Comparison of ENCODE assay signal across 8 cellular contexts in genomic region chr12:109053382-109054123, GRCh38. TPM values are rescaled to one million over a fixed set of nuclear protein-coding genes. Genes with fewer than 3 reads are reported as not detected.
DNase-seq lines count a peak whose midpoint lies in the region; ATAC-seq, FAIRE-seq and TF ChIP-seq lines count a peak whose summit lies in the region.

No MANE protein-coding gene starts in this region.

- H3K9me3 Mint-ChIP-seq in CD4-positive, CD25-positive, alpha-beta regulatory T cell: no peaks in the 10 kb centered on the region
- H3K9me3 Mint-ChIP-seq in astrocyte (ENCODE audit: unreplicated experiment): no peaks in the 10 kb centered on the region

- peak overlapping the region; percentile 97 for H3K4me3 ChIP-seq in CD4-positive, CD25-positive, alpha-beta regulatory T cell (ENCODE audit: low read depth, low read length)
- H3K4me3 ChIP-seq in astrocyte (ENCODE audit: insufficient read depth, low read depth, low read length) (peak overlapping the region; percentile 92), left lung (peak overlapping the region; percentile 92 to 99)

- H2AFZ ChIP-seq in astrocyte (ENCODE audit: low read depth, low read length): peak overlapping the region; percentile 91

- no peaks in the 10 kb centered on the region for H3K9me3 ChIP-seq in CD4-positive, CD25-positive, alpha-beta regulatory T cell (ENCODE audit: control insufficient read depth in 2 of 2, low read length in 2 of 2)
- H3K9me3 ChIP-seq in astrocyte (ENCODE audit: insufficient read depth, low read depth, low read length) (no peaks in the 10 kb centered on the region), left lung (no peaks in the 10 kb centered on the region)

- peak overlapping the region; percentile 86 for H3K27ac ChIP-seq in CD4-positive, CD25-positive, alpha-beta regulatory T cell (ENCODE audit: insufficient read depth, low read length, poor library complexity, severe bottlenecking)
- H3K27ac ChIP-seq in astrocyte (ENCODE audit: low read depth, low read length): no peak overlapping the region
- peak overlapping the region; percentile 87 to 90 for H3K27ac ChIP-seq in left lung

- peak overlapping the region; percentile 89 for H3K9ac ChIP-seq in astrocyte (ENCODE audit: low read length)

- H3K4me2 ChIP-seq in astrocyte (ENCODE audit: low read length): peak overlapping the region; percentile 88

- peaks cover 18% of the 10 kb centered on the region for H3K79me2 ChIP-seq in astrocyte (ENCODE audit: insufficient read depth, low read length)

- no peaks in the 10 kb centered on the region for H3K27me3 Mint-ChIP-seq in CD4-positive, CD25-positive, alpha-beta regulatory T cell
- no peaks in the 10 kb centered on the region for H3K27me3 Mint-ChIP-seq in astrocyte (ENCODE audit: low read depth, unreplicated experiment)

- no peak for TF ChIP-seq CTCF in astrocyte (IDR thresholded peaks at IDR 0.05; ENCODE audit: insufficient read depth, low read depth, low read length)
- no peak for TF ChIP-seq CTCF in left lung (IDR thresholded peaks at IDR 0.05)

- H3K4me1 Mint-ChIP-seq in CD4-positive, CD25-positive, alpha-beta regulatory T cell: peaks cover 11 to 25% (median 13%) of the 10 kb centered on the region in 4 donors
- H3K4me1 Mint-ChIP-seq in astrocyte (ENCODE audit: low read depth, unreplicated experiment): no peaks in the 10 kb centered on the region

- H3K4me3 Mint-ChIP-seq in CD4-positive, CD25-positive, alpha-beta regulatory T cell: peak overlapping the region; percentile 94 to 97 (median 96)
- H3K4me3 Mint-ChIP-seq in astrocyte (ENCODE audit: unreplicated experiment): peak overlapping the region; percentile 96

- peak overlapping the region; percentile 83 to 99 (median 96) for H3K27ac Mint-ChIP-seq in CD4-positive, CD25-positive, alpha-beta regulatory T cell
- peak overlapping the region; percentile 93 for H3K27ac Mint-ChIP-seq in astrocyte (ENCODE audit: unreplicated experiment)

- no peak for FAIRE-seq in astrocyte (lab: Jason Lieb, UNC)

- DNase-seq in CD4-positive, CD25-positive, alpha-beta regulatory T cell: peak in 2 of 3 donors; percentile 57 to 75
- DNase-seq in NAMALWA (ENCODE audit: low spot score): peak; percentile 64
- no peak for DNase-seq in astrocyte (ENCODE audit: low read depth)
- DNase-seq in left lung: no peak
- DNase-seq in stimulated activated CD8-positive, alpha-beta memory T cell treated with anti-CD3 and anti-CD28 coated beads, Interleukin-12 subunit alpha, Interleukin-12 subunit beta, amount 100 ng/mL, for 4 hours (ENCODE audit: low read depth): peak; percentile 8

- H3K27me3 ChIP-seq in CD4-positive, CD25-positive, alpha-beta regulatory T cell (ENCODE audit: control insufficient read depth, insufficient read depth, low read length): no peaks in the 10 kb centered on the region
- no peaks in the 10 kb centered on the region for H3K27me3 ChIP-seq in astrocyte (ENCODE audit: insufficient read depth, low read length)
- no peaks in the 10 kb centered on the region for H3K27me3 ChIP-seq in left lung

- no peaks in the 10 kb centered on the region for H4K20me1 ChIP-seq in astrocyte (ENCODE audit: insufficient read depth, low read length)

- peaks cover 4% of the 10 kb centered on the region for H3K36me3 ChIP-seq in CD4-positive, CD25-positive, alpha-beta regulatory T cell (ENCODE audit: control insufficient read depth, insufficient read depth, low read length)
- H3K36me3 ChIP-seq in astrocyte (ENCODE audit: insufficient read depth, low read length) (peaks cover 2% of the 10 kb centered on the region), left lung (peaks cover 0 to 13% of the 10 kb centered on the region in 2 donors)

- intact Hi-C loops in left lung (cut with DNase I): no loop called here

- H3K36me3 Mint-ChIP-seq in CD4-positive, CD25-positive, alpha-beta regulatory T cell: peaks cover 18% of the 10 kb centered on the region
- no peaks in the 10 kb centered on the region for H3K36me3 Mint-ChIP-seq in astrocyte (ENCODE audit: low read depth, unreplicated experiment)

- peaks cover 20% of the 10 kb centered on the region for H3K4me1 ChIP-seq in CD4-positive, CD25-positive, alpha-beta regulatory T cell (ENCODE audit: control insufficient read depth, insufficient read depth, low read length, poor library complexity, severe bottlenecking)
- H3K4me1 ChIP-seq in astrocyte (ENCODE audit: insufficient read depth, low read length) (peaks cover 4% of the 10 kb centered on the region), left lung (peaks cover 7 to 20% of the 10 kb centered on the region in 2 donors)

- peak; percentile 64 to 70 for ATAC-seq in CD4-positive, CD25-positive, alpha-beta regulatory T cell (ENCODE audit: low read depth in 2 of 2)
- ATAC-seq in GM21526 (IDR thresholded peaks at IDR 0.05; ENCODE audit: low FRiP score, unreplicated experiment): peak; percentile 54
- peak; percentile 7 for ATAC-seq in left lung
- ATAC-seq in GM18520 (IDR thresholded peaks at IDR 0.05; ENCODE audit: unreplicated experiment): no peak
- no peak for ATAC-seq in GM18907 (IDR thresholded peaks at IDR 0.05; ENCODE audit: unreplicated experiment)

RNA-seq across cellular contexts. Expression of gene USP30, which starts 1.2 kb away (rescaled TPM):
- 21.0 TPM for total RNA-seq in CD4-positive, CD25-positive, alpha-beta regulatory T cell
- polyA plus RNA-seq in CD4-positive, CD25-positive, alpha-beta regulatory T cell: 10 to 100 TPM; 10.7 to 14.2 (median 11.6) TPM
- total RNA-seq in astrocyte: 12.1 and 15.9 TPM in 2 replicates
- total RNA-seq in left lung: 10 to 100 TPM in 1 of 2 donors, 1 to 10 TPM in 1; 7.1 to 13.1 TPM

RNA-seq across cellular contexts. Expression of gene SVOP, which starts 32.7 kb away (rescaled TPM):
- not detected for total RNA-seq in CD4-positive, CD25-positive, alpha-beta regulatory T cell
- polyA plus RNA-seq in CD4-positive, CD25-positive, alpha-beta regulatory T cell: not detected
- total RNA-seq in astrocyte (not detected in 2 replicates), left lung (not detected)

RNA-seq across cellular contexts. Expression of gene ALKBH2, which starts 39.7 kb away (rescaled TPM):
- 8.7 TPM for total RNA-seq in CD4-positive, CD25-positive, alpha-beta regulatory T cell
- polyA plus RNA-seq in CD4-positive, CD25-positive, alpha-beta regulatory T cell: 10 to 100 TPM; 10.6 to 24.9 (median 13.5) TPM
- total RNA-seq in astrocyte (5.1 and 6.0 TPM in 2 replicates), left lung (10 to 100 TPM in 1 of 2 donors, 1 to 10 TPM in 1; 7.3 to 17.4 TPM)

RNA-seq across cellular contexts. Expression of gene UNG, which starts 43.8 kb away (rescaled TPM):
- total RNA-seq in CD4-positive, CD25-positive, alpha-beta regulatory T cell: 8.9 TPM
- polyA plus RNA-seq in CD4-positive, CD25-positive, alpha-beta regulatory T cell: 10 to 100 TPM; 24.1 to 42.2 (median 37.1) TPM
- total RNA-seq in astrocyte (20.5 and 21.9 TPM in 2 replicates), left lung (10 to 100 TPM; 22.4 to 27.0 TPM)

Comparison
In these comparisons a context has a peak if more than half of its experiments do, and no peak if none do; other contexts are left out.
1. ATAC-seq: peak in CD4-positive, CD25-positive, alpha-beta regulatory T cell (2 of 2), GM21526 (single experiment) and left lung (single experiment); none in GM18520 (single experiment) and GM18907 (single experiment).
2. DNase-seq: peak in CD4-positive, CD25-positive, alpha-beta regulatory T cell (2 of 3), NAMALWA (single experiment) and stimulated activated CD8-positive, alpha-beta memory T cell treated with anti-CD3 and anti-CD28 coated beads, Interleukin-12 subunit alpha, Interleukin-12 subunit beta, amount 100 ng/mL, for 4 hours (single experiment); none in astrocyte (single experiment) and left lung (0 of 2).
3. Peak in every context shown above with its lines, with median percentiles within 50 percentile points of each other: H3K4me3 ChIP-seq.